ENCODE assay signal across 13 cellular contexts in genomic region chr6:100592929-100593328, GRCh38.
A peak's percentile ranks its signal among the peaks of the same experiment; 100 is the strongest.
DNase-seq lines count a peak whose midpoint lies in the region; ATAC-seq, FAIRE-seq and TF ChIP-seq lines count a peak whose summit lies in the region.
"Had no signal": no experiment of that assay in that cellular context is flagged by ENCODE, and none has a peak within 500 bp of the region (broad histone marks: within the 10 kb centered on the region; RNA-seq: fewer than 3 reads in every experiment).

No MANE protein-coding gene starts in this region.

- no peak overlapping the region for H3K4me3 Mint-ChIP-seq in activated CD4-positive, alpha-beta memory T cell treated with anti-CD3 and anti-CD28 coated beads, Interleukin-2, amount 10 ng/mL, durations not matched to agents 7 days and 5 days
- H3K4me3 Mint-ChIP-seq: memory B cell; T-helper 2 cell treated with Interferon-gamma antibody and Interleukin-4, amounts not matched to agents 5 μg/mL and 100 μg/mL, for 36 hours had no signal

- H3K36me3 Mint-ChIP-seq in activated CD4-positive, alpha-beta memory T cell treated with anti-CD3 and anti-CD28 coated beads, Interleukin-2, amount 10 ng/mL, durations not matched to agents 7 days and 5 days (ENCODE audit: low read depth) = peaks cover 25% of the 10 kb centered on the region

- peaks cover 0 to 7% (median 0%) of the 10 kb centered on the region in 3 donors for H3K4me1 ChIP-seq in pancreas

- no peak for TF ChIP-seq CTCF in pancreas (IDR thresholded peaks at IDR 0.05)

- FAIRE-seq in pancreas (lab: Jason Lieb, UNC) = no peak
- FAIRE-seq: H54 had no signal

- 56 to 59% methylated on average over 3 of the region's 3 CpGs for WGBS in pancreas, 2 donors

- peaks cover 2% of the 10 kb centered on the region for H3K4me1 Mint-ChIP-seq in activated CD4-positive, alpha-beta memory T cell treated with anti-CD3 and anti-CD28 coated beads, Interleukin-2, amount 10 ng/mL, durations not matched to agents 7 days and 5 days
- H3K4me1 Mint-ChIP-seq: memory B cell had no signal

- no peaks in the 10 kb centered on the region for H3K9me3 Mint-ChIP-seq in activated CD4-positive, alpha-beta memory T cell treated with anti-CD3 and anti-CD28 coated beads, Interleukin-2, amount 10 ng/mL, durations not matched to agents 7 days and 5 days
- H3K9me3 Mint-ChIP-seq: memory B cell; T-helper 2 cell treated with Interferon-gamma antibody and Interleukin-4, amounts not matched to agents 5 μg/mL and 100 μg/mL, for 36 hours had no signal

- H3K9me3 ChIP-seq in pancreas = no peaks in the 10 kb centered on the region

- DNase-seq in NCI-H146 treated with DMSO at 0.1 percent for 48 hours (lab: John Stamatoyannopoulos, UW; ENCODE audit: unreplicated experiment) = peak; percentile 99
- peak; percentile 68 for DNase-seq in NCI-H82 (lab: John Stamatoyannopoulos, UW)
- DNase-seq in pancreas = no peak
- DNase-seq in activated CD4-positive, alpha-beta memory T cell treated with anti-CD3 and anti-CD28 coated beads, Interleukin-2, amount 10 ng/mL, durations not matched to agents 7 days and 5 days = no peak
- DNase-seq: activated CD4-positive, alpha-beta T cell treated with anti-CD3 and anti-CD28 coated beads, Interleukin-2, amount 50 U/mL, for 4 hours; activated effector memory CD4-positive, alpha-beta T cell treated with anti-CD3 and anti-CD28 coated beads, Interleukin-2, amount 50 U/mL, for 16 hours; MM.1S had no signal

- H3K4me3 ChIP-seq in pancreas = no peak overlapping the region

- H3K27me3 ChIP-seq in pancreas = no peaks in the 10 kb centered on the region

- no peak overlapping the region for H3K27ac Mint-ChIP-seq in activated CD4-positive, alpha-beta memory T cell treated with anti-CD3 and anti-CD28 coated beads, Interleukin-2, amount 10 ng/mL, durations not matched to agents 7 days and 5 days
- H3K27ac Mint-ChIP-seq: memory B cell had no signal

- POLR2A ChIA-PET in activated CD4-positive, alpha-beta memory T cell treated with anti-CD3 and anti-CD28 coated beads, Interleukin-2, amount 10 ng/mL, durations not matched to agents 7 days and 5 days (lab: Charles Lee) = no interaction called here

- H3K27me3 Mint-ChIP-seq in activated CD4-positive, alpha-beta memory T cell treated with anti-CD3 and anti-CD28 coated beads, Interleukin-2, amount 10 ng/mL, durations not matched to agents 7 days and 5 days = no peaks in the 10 kb centered on the region
- H3K27me3 Mint-ChIP-seq: memory B cell had no signal

- CTCF ChIA-PET in activated CD4-positive, alpha-beta memory T cell treated with anti-CD3 and anti-CD28 coated beads, Interleukin-2, amount 10 ng/mL, durations not matched to agents 7 days and 5 days (lab: Charles Lee) = no interaction called here

- peaks cover 0 to 9% (median 0%) of the 10 kb centered on the region in 3 donors for H3K36me3 ChIP-seq in pancreas

- intact Hi-C loops in pancreas (cut with DNase I) = no loop called here

- peak overlapping the region in 1 of 4 donors; percentile 35 for H3K27ac ChIP-seq in pancreas

- ATAC-seq in HG02678 (IDR thresholded peaks at IDR 0.05; ENCODE audit: unreplicated experiment) (peak; percentile 55), pancreas (peak in 3 of 4 donors; percentile 61 to 78 (median 78)), GM21619 (IDR thresholded peaks at IDR 0.05; ENCODE audit: unreplicated experiment) (no peak), HG02610 (IDR thresholded peaks at IDR 0.05; ENCODE audit: unreplicated experiment) (no peak)

Comparison
In these comparisons a context has a peak if more than half of its experiments do, and no peak if none do; other contexts are left out.
1. ATAC-seq: peak in HG02678 (single experiment) and pancreas (3 of 4); none in GM21619 (single experiment) and HG02610 (single experiment).
2. DNase-seq: peak in NCI-H146 treated with DMSO at 0.1 percent for 48 hours (single experiment) and NCI-H82 (single experiment); none in pancreas (0 of 6) and activated CD4-positive, alpha-beta memory T cell treated with anti-CD3 and anti-CD28 coated beads, Interleukin-2, amount 10 ng/mL, durations not matched to agents 7 days and 5 days (single experiment).